Comparison of ENCODE assay signal across 8 cellular contexts in the genomic region with DNA sequence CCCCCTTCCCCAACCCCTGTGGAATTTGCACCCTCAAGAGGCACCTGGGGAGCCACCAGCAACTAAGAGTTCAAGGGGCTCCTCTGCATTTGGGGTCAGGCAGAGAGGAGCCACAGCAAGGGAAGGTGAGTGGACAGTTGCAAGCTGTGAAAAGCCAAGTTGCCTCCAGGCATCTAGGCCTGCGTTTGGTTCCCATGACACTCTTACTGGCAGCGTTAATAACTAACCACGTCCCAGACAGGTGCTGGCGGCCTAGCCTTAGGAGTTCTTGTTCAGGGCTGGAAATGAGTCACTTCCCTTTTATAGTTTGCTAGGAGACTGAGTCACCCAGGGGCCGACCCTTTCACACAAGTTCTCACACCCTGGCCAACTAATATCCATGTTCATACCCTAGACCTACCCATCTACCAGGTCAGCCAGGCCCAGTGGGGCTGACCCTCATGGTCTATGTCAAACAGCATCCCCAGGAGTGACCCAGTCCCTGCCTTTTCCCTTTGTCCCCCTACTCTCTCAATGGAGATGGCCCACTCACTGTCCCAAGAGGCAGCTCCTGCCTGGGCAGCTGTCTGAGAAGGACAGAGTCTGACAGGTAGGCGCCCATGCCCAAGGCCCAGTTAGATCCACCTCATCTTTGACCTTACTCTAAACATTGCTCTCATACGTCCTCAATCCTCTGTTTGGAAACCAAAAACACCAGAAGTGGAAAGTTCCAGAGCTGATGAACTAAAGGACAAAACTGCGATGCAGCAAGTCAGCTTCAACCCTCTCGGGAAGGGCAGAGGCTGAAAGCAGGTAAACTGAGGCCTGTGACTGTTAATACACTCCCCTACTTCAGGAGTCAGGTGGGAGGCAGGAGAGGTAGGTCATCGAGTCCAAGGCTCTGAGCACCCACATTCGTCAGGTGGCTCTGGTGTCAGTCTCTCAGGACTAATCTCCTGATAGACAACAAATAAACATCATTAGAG.
DNase-seq lines count a peak whose midpoint lies in the region; ATAC-seq and TF ChIP-seq lines count a peak whose summit lies in the region.

No MANE protein-coding gene starts in this region.

- no peaks in the 10 kb centered on the region for H3K27me3 ChIP-seq in SJSA1 (replicated peaks)
- H3K27me3 ChIP-seq in esophagus (ENCODE audit: control insufficient read depth in 1 of 2, insufficient read depth in 2 of 2, low read length in 2 of 2) = no peaks in the 10 kb centered on the region
- H3K27me3 ChIP-seq in WERI-Rb-1 (ENCODE audit: insufficient read depth, low read depth, severe bottlenecking) = no peaks in the 10 kb centered on the region

- H3K4me1 ChIP-seq in SJSA1 (replicated peaks) (peaks cover 63% of the 10 kb centered on the region), esophagus (ENCODE audit: control insufficient read depth in 2 of 2, insufficient read depth in 2 of 2, low read length in 1 of 2) (peaks cover 10 to 29% of the 10 kb centered on the region in 2 donors)

- TF ChIP-seq CTCF in WERI-Rb-1 (IDR thresholded peaks at IDR 0.05; ENCODE audit: low read depth, low read length) = no peak

- H3K36me3 ChIP-seq in SJSA1 = peaks cover 5% of the 10 kb centered on the region; the same call in 1 of the 2 replicates
- H3K36me3 ChIP-seq in esophagus (ENCODE audit: control insufficient read depth in 2 of 2, insufficient read depth in 2 of 2, low read length in 1 of 2) = no peaks in the 10 kb centered on the region
- no peaks in the 10 kb centered on the region; the same call in 1 of the 2 replicates for H3K36me3 ChIP-seq in WERI-Rb-1

- DNase-seq in GM04504 (ENCODE audit: low read depth) (peak; percentile 88), SJSA1 (ENCODE audit: low read depth in 1 of 2, low spot score in 2 of 2) (peak; percentile 90 to 93), skeletal muscle cell (ENCODE audit: low read depth) (peak; percentile 84), WERI-Rb-1 (no peak)
- no peak for DNase-seq in effector CD4-positive, alpha-beta T cell

- H3K9me3 ChIP-seq in SJSA1 (replicated peaks) (peaks cover 8% of the 10 kb centered on the region), esophagus (ENCODE audit: control insufficient read depth in 2 of 2, insufficient read depth in 1 of 2, low read depth in 1 of 2, low read length in 1 of 2) (peaks cover 0 to 3% of the 10 kb centered on the region in 2 donors), WERI-Rb-1 (ENCODE audit: severe bottlenecking) (peaks cover 24% of the 10 kb centered on the region)

- peak; percentile 49 for ATAC-seq in GM19455 (IDR thresholded peaks at IDR 0.05; ENCODE audit: unreplicated experiment)
- peak; percentile 35 for ATAC-seq in HG03460 (IDR thresholded peaks at IDR 0.05; ENCODE audit: unreplicated experiment)

- H3K27ac ChIP-seq in SJSA1 = peak overlapping the region; percentile 76
- H3K27ac ChIP-seq in esophagus (ENCODE audit: low read depth in 2 of 2, low read length in 1 of 2) = peak overlapping the region; percentile 66 to 88
- no peak overlapping the region for H3K27ac ChIP-seq in WERI-Rb-1

- H3K4me3 ChIP-seq in SJSA1 (no peak overlapping the region), esophagus (ENCODE audit: low read depth in 1 of 2, low read length in 2 of 2) (no peak overlapping the region), skeletal muscle cell (ENCODE audit: low read depth, low read length) (no peak overlapping the region), WERI-Rb-1 (ENCODE audit: low read depth, low read length) (no peak overlapping the region)

- 52 to 56% methylated on average over 11 of the region's 11 CpGs for WGBS in esophagus, 2 donors

Comparison
In these comparisons a context has a peak if more than half of its experiments do, and no peak if none do; other contexts are left out.
1. DNase-seq: peak in GM04504 (single experiment), SJSA1 (2 of 2) and skeletal muscle cell (single experiment); none in effector CD4-positive, alpha-beta T cell (single experiment) and WERI-Rb-1 (single experiment).